15 cellular contexts compared by ENCODE assay signal in genomic region chr5:117893211-117893610, GRCh38.
DNase-seq lines count a peak whose midpoint lies in the region; ATAC-seq and TF ChIP-seq lines count a peak whose summit lies in the region.
"Had no signal": no experiment of that assay in that cellular context is flagged by ENCODE, and none has a peak within 500 bp of the region (broad histone marks: within the 10 kb centered on the region; RNA-seq: fewer than 3 reads in every experiment).

No MANE protein-coding gene starts in this region.

- no peak overlapping the region for H3K4me3 ChIP-seq in SJCRH30
- no peak overlapping the region for H3K4me3 ChIP-seq in choroid plexus epithelial cell (ENCODE audit: low read depth, low read length)
- H3K4me3 ChIP-seq: A549, HAP-1 had no signal

- CTCF ChIA-PET in activated CD4-positive, alpha-beta T cell treated with anti-CD3 and anti-CD28 coated beads for 36 hours (lab: Charles Lee), result interaction anchor here (1.0 kb wide), 1 partner anchor 27 kb away, joined by 3 read pairs; no protein-coding TSS in a partner anchor

- H3K27me3 ChIP-seq in SJCRH30, result no peaks in the 10 kb centered on the region

- H3K9me3 ChIP-seq in SJCRH30 (replicated peaks), result no peaks in the 10 kb centered on the region
- H3K9me3 ChIP-seq: A549, HAP-1 had no signal

- TF ChIP-seq CTCF in choroid plexus epithelial cell (conservative IDR thresholded peaks at IDR 0.05; ENCODE audit: low read depth, low read length), result no peak
- TF ChIP-seq CTCF in omental fat pad (IDR thresholded peaks at IDR 0.05), result no peak

- no peaks in the 10 kb centered on the region for H3K27me3 Mint-ChIP-seq in activated CD4-positive, alpha-beta T cell treated with anti-CD3 and anti-CD28 coated beads for 36 hours

- DNase-seq in SJCRH30, result peak in 1 of 2 experiments; percentile 34
- DNase-seq in choroid plexus epithelial cell (ENCODE audit: low read depth), result peak; percentile 16
- DNase-seq in omental fat pad (ENCODE audit: low spot score), result no peak
- no peak for DNase-seq in NCI-H146 (lab: John Stamatoyannopoulos, UW)
- DNase-seq in NCI-H446 treated with DMSO at 0.1 percent for 48 hours (lab: John Stamatoyannopoulos, UW), result no peak
- no peak for DNase-seq in activated CD4-positive, alpha-beta T cell treated with anti-CD3 and anti-CD28 coated beads for 36 hours
- DNase-seq: CD8-positive, alpha-beta T cell; COR-L47; DND-41; GF-D8; HFFc6 had no signal

- H3K27ac Mint-ChIP-seq in activated CD4-positive, alpha-beta T cell treated with anti-CD3 and anti-CD28 coated beads for 36 hours, result no peak overlapping the region
- H3K27ac Mint-ChIP-seq: CD14-positive monocyte; CD8-positive, alpha-beta T cell; HFFc6 had no signal

- H3K9me3 Mint-ChIP-seq in activated CD4-positive, alpha-beta T cell treated with anti-CD3 and anti-CD28 coated beads for 36 hours (ENCODE audit: low read depth), result peaks cover 1% of the 10 kb centered on the region
- H3K9me3 Mint-ChIP-seq: CD14-positive monocyte, HFFc6 had no signal

- no peaks in the 10 kb centered on the region for H3K36me3 ChIP-seq in SJCRH30
- H3K36me3 ChIP-seq: HAP-1 had no signal

- H3K36me3 Mint-ChIP-seq in activated CD4-positive, alpha-beta T cell treated with anti-CD3 and anti-CD28 coated beads for 36 hours (ENCODE audit: low read depth), result no peaks in the 10 kb centered on the region
- H3K36me3 Mint-ChIP-seq: CD14-positive monocyte; CD8-positive, alpha-beta T cell had no signal

- intact Hi-C loops in activated CD4-positive, alpha-beta T cell treated with anti-CD3 and anti-CD28 coated beads for 36 hours (cut with DNase I, micrococcal nuclease), result no loop called here

- ATAC-seq in omental fat pad (ENCODE audit: low FRiP score), result peak; percentile 59
- ATAC-seq in HG02678 (IDR thresholded peaks at IDR 0.05; ENCODE audit: unreplicated experiment), result no peak
- no peak for ATAC-seq in activated CD4-positive, alpha-beta T cell treated with anti-CD3 and anti-CD28 coated beads for 36 hours
- ATAC-seq: A549; CD8-positive, alpha-beta T cell had no signal

- POLR2A ChIA-PET in activated CD4-positive, alpha-beta T cell treated with anti-CD3 and anti-CD28 coated beads for 36 hours (lab: Charles Lee), result no interaction called here

- peaks cover 2% of the 10 kb centered on the region for H3K4me1 Mint-ChIP-seq in activated CD4-positive, alpha-beta T cell treated with anti-CD3 and anti-CD28 coated beads for 36 hours

- H3K4me3 Mint-ChIP-seq in activated CD4-positive, alpha-beta T cell treated with anti-CD3 and anti-CD28 coated beads for 36 hours, result no peak overlapping the region
- H3K4me3 Mint-ChIP-seq: CD14-positive monocyte; CD8-positive, alpha-beta T cell; HFFc6 had no signal

- peak overlapping the region; percentile 53 for H3K27ac ChIP-seq in SJCRH30
- H3K27ac ChIP-seq: A549 had no signal

- peaks cover 19% of the 10 kb centered on the region for H3K4me1 ChIP-seq in SJCRH30
- H3K4me1 ChIP-seq: A549, HAP-1 had no signal
